In the genomic region with DNA sequence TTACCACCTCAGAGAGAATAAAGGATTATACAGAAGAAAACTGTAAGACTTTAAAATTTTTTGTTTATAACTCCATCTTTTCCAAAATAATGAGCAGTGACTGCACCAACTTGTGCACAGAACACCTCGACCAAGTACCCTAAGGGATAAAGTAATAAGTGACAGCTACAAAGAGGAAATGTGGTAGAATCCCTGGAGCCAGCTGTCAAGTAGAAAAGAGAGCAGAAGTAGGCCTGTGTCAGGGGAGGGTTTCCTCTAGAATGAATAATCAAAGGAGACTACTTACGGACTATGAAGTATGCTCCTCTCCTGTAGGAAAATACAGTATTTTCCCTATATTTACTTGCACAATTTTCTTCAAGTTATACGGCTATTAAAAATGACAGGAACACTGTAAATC, we compare ENCODE assay signal across 8 cellular contexts. TPM values are rescaled to one million over a fixed set of nuclear protein-coding genes. Genes with fewer than 3 reads are reported as not detected.
A peak's percentile ranks its signal among the peaks of the same experiment; 100 is the strongest.
DNase-seq lines count a peak whose midpoint lies in the region; ATAC-seq and TF ChIP-seq lines count a peak whose summit lies in the region.

No MANE protein-coding gene starts in this region.

- peak overlapping the region; percentile 87 for H3K27ac Mint-ChIP-seq in T-helper 17 cell

- no peaks in the 10 kb centered on the region for H3K36me3 Mint-ChIP-seq in T-helper 17 cell (ENCODE audit: low read depth)

- H3K27me3 Mint-ChIP-seq in T-helper 17 cell: no peaks in the 10 kb centered on the region

- peaks cover 5% of the 10 kb centered on the region for H3F3A ChIP-seq in SK-N-SH (replicated peaks; ENCODE audit: insufficient read depth)

- no peaks in the 10 kb centered on the region for H3K9me2 ChIP-seq in SK-N-SH

- no peak overlapping the region for H2AFZ ChIP-seq in SK-N-SH (ENCODE audit: low read depth)

- peak overlapping the region; percentile 86 for H3K4me3 Mint-ChIP-seq in T-helper 17 cell

- peak overlapping the region; percentile 89 for H3K9ac ChIP-seq in SK-N-SH
- peak overlapping the region; percentile 89 to 90 for H3K9ac ChIP-seq in stomach smooth muscle (ENCODE audit: low read length in 2 of 2)

- 33% methylated on average over 3 of the region's 3 CpGs for WGBS in SK-N-SH (ENCODE audit: low lambda C conversion rate)

- no peak for DNase-seq in SK-N-SH
- no peak for DNase-seq in T-helper 17 cell
- DNase-seq in LoVo (ENCODE audit: low spot score): no peak
- no peak for DNase-seq in NCI-H226

- TF ChIP-seq CTCF in SK-N-SH (IDR thresholded peaks at IDR 0.05): no peak

- no peak for TF ChIP-seq EP300 in SK-N-SH (IDR thresholded peaks at IDR 0.05; ENCODE audit: borderline replicate concordance in 1 of 2, low read depth in 1 of 2, low read length in 1 of 2)

- H3K4me1 ChIP-seq in SK-N-SH (ENCODE audit: control insufficient read depth in 1 of 2, insufficient read depth in 2 of 2, low read depth in 1 of 2, low read length in 1 of 2): peaks cover 4 to 11% of the 10 kb centered on the region in 2 experiments; a peak in 3 of 4 replicates
- H3K4me1 ChIP-seq in stomach smooth muscle (ENCODE audit: control insufficient read depth, insufficient read depth, low read length): peaks cover 3% of the 10 kb centered on the region

- H3K27me3 ChIP-seq in SK-N-SH (ENCODE audit: insufficient read depth) (no peaks in the 10 kb centered on the region), stomach smooth muscle (ENCODE audit: control insufficient read depth in 1 of 2, insufficient read depth in 2 of 2, low read length in 2 of 2) (no peaks in the 10 kb centered on the region)

- H3K9me3 ChIP-seq in SK-N-SH: no peaks in the 10 kb centered on the region
- no peaks in the 10 kb centered on the region for H3K9me3 ChIP-seq in T-helper 17 cell (ENCODE audit: control insufficient read depth, low read length, poor library complexity, severe bottlenecking)
- no peaks in the 10 kb centered on the region for H3K9me3 ChIP-seq in stomach smooth muscle (ENCODE audit: control insufficient read depth in 2 of 2, low read length in 2 of 2)

- peak overlapping the region; percentile 90 to 93 for H3K4me3 ChIP-seq in SK-N-SH (ENCODE audit: low read depth in 2 of 2, low read length in 1 of 2)
- H3K4me3 ChIP-seq in iPS-11a (ENCODE audit: low read depth, low read length): peak overlapping the region; percentile 72
- peak overlapping the region; percentile 89 to 93 for H3K4me3 ChIP-seq in stomach smooth muscle (ENCODE audit: low read length in 2 of 2)

- H3K4me1 Mint-ChIP-seq in T-helper 17 cell: peaks cover 20% of the 10 kb centered on the region

- POLR2A ChIA-PET in SK-N-SH (lab: Yijun Ruan, JAX): no interaction called here

- no peak for TF ChIP-seq RAD21 in SK-N-SH (IDR thresholded peaks at IDR 0.05; ENCODE audit: low read length)

- H3K27ac ChIP-seq in SK-N-SH (ENCODE audit: low read depth in 2 of 2, low read length in 1 of 2) (no peak overlapping the region; a peak in 1 of 4 replicates), stomach smooth muscle (ENCODE audit: low read length) (no peak overlapping the region)

- ATAC-seq in SK-N-SH treated with all-trans-retinoic acid at 6 μM for 48 hours: no peak
- no peak for ATAC-seq in T-helper 17 cell
- no peak for ATAC-seq in GM18867 (IDR thresholded peaks at IDR 0.05; ENCODE audit: unreplicated experiment)

- H3K79me2 ChIP-seq in SK-N-SH (ENCODE audit: insufficient read depth): peaks cover 58% of the 10 kb centered on the region

- H4K20me1 ChIP-seq in SK-N-SH (ENCODE audit: insufficient read depth): peaks cover 36% of the 10 kb centered on the region

- CTCF ChIA-PET in SK-N-SH (lab: Yijun Ruan, JAX): interaction anchor here (1.5 kb wide), 1 partner anchor 10 kb away, joined by 4 read pairs; no protein-coding TSS in a partner anchor

- H3K36me3 ChIP-seq in SK-N-SH (replicated peaks in 1 of 2; ENCODE audit: control insufficient read depth in 1 of 2, insufficient read depth in 2 of 2, low read length in 1 of 2) (peaks cover 35 to 37% of the 10 kb centered on the region in 2 experiments), stomach smooth muscle (ENCODE audit: control insufficient read depth in 2 of 2, insufficient read depth in 2 of 2, low read length in 2 of 2) (peaks cover 3 to 10% of the 10 kb centered on the region in 2 donors)

- peak overlapping the region; percentile 87 for H3K4me2 ChIP-seq in SK-N-SH

TF ChIP-seq in SK-N-SH, 30 proteins besides CTCF, POLR2A, EP300 and RAD21:
- no peak for TF ChIP-seq CHD2 (IDR thresholded peaks at IDR 0.05; ENCODE audit: low read length, partially characterized antibody)
- no peak for TF ChIP-seq JUND (IDR thresholded peaks at IDR 0.05)
- TF ChIP-seq TAF1 (IDR thresholded peaks at IDR 0.05; ENCODE audit: borderline replicate concordance, low read depth, low read length): no peak

TF ChIP-seq in SK-N-SH treated with all-trans-retinoic acid at 6 μM for 48 hours, 23 proteins besides CTCF, POLR2A, EP300 and RAD21 (continues in another document):
- TF ChIP-seq ARNTL (CRISPR knock-in tag; IDR thresholded peaks at IDR 0.05; ENCODE audit: borderline replicate concordance, low read depth): no peak
- no peak for TF ChIP-seq ZNF565 (CRISPR knock-in tag; conservative IDR thresholded peaks at IDR 0.05; ENCODE audit: low read depth)
- TF ChIP-seq GLIS3 (CRISPR knock-in tag; IDR thresholded peaks at IDR 0.05): no peak
- no peak for TF ChIP-seq CSDC2 (CRISPR knock-in tag; IDR thresholded peaks at IDR 0.05)
- TF ChIP-seq OSR1 (CRISPR knock-in tag; IDR thresholded peaks at IDR 0.05): no peak
- no peak for TF ChIP-seq ESRRG (CRISPR knock-in tag; IDR thresholded peaks at IDR 0.05)
- TF ChIP-seq, protein P1, sequence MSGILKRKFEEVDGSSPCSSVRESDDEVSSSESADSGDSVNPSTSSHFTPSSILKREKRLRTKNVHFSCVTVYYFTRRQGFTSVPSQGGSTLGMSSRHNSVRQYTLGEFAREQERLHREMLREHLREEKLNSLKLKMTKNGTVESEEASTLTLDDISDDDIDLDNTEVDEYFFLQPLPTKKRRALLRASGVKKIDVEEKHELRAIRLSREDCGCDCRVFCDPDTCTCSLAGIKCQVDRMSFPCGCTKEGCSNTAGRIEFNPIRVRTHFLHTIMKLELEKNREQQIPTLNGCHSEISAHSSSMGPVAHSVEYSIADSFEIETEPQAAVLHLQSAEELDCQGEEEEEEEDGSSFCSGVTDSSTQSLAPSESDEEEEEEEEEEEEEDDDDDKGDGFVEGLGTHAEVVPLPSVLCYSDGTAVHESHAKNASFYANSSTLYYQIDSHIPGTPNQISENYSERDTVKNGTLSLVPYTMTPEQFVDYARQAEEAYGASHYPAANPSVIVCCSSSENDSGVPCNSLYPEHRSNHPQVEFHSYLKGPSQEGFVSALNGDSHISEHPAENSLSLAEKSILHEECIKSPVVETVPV (CRISPR knock-in tag; IDR thresholded peaks at IDR 0.05): no peak
- no peak for TF ChIP-seq BACH2 (CRISPR knock-in tag; IDR thresholded peaks at IDR 0.05; ENCODE audit: borderline replicate concordance)
- TF ChIP-seq TOX (CRISPR knock-in tag; IDR thresholded peaks at IDR 0.05; ENCODE audit: borderline replicate concordance): no peak
- TF ChIP-seq ZNF8 (CRISPR knock-in tag; IDR thresholded peaks at IDR 0.05): no peak
- TF ChIP-seq, protein P2, sequence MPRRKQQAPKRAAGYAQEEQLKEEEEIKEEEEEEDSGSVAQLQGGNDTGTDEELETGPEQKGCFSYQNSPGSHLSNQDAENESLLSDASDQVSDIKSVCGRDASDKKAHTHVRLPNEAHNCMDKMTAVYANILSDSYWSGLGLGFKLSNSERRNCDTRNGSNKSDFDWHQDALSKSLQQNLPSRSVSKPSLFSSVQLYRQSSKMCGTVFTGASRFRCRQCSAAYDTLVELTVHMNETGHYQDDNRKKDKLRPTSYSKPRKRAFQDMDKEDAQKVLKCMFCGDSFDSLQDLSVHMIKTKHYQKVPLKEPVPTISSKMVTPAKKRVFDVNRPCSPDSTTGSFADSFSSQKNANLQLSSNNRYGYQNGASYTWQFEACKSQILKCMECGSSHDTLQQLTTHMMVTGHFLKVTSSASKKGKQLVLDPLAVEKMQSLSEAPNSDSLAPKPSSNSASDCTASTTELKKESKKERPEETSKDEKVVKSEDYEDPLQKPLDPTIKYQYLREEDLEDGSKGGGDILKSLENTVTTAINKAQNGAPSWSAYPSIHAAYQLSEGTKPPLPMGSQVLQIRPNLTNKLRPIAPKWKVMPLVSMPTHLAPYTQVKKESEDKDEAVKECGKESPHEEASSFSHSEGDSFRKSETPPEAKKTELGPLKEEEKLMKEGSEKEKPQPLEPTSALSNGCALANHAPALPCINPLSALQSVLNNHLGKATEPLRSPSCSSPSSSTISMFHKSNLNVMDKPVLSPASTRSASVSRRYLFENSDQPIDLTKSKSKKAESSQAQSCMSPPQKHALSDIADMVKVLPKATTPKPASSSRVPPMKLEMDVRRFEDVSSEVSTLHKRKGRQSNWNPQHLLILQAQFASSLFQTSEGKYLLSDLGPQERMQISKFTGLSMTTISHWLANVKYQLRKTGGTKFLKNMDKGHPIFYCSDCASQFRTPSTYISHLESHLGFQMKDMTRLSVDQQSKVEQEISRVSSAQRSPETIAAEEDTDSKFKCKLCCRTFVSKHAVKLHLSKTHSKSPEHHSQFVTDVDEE (CRISPR knock-in tag; IDR thresholded peaks at IDR 0.05): no peak
- TF ChIP-seq, protein P3, sequence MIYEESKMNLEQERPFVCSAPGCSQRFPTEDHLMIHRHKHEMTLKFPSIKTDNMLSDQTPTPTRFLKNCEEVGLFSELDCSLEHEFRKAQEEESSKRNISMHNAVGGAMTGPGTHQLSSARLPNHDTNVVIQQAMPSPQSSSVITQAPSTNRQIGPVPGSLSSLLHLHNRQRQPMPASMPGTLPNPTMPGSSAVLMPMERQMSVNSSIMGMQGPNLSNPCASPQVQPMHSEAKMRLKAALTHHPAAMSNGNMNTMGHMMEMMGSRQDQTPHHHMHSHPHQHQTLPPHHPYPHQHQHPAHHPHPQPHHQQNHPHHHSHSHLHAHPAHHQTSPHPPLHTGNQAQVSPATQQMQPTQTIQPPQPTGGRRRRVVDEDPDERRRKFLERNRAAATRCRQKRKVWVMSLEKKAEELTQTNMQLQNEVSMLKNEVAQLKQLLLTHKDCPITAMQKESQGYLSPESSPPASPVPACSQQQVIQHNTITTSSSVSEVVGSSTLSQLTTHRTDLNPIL (CRISPR knock-in tag; IDR thresholded peaks at IDR 0.05; ENCODE audit: low read depth): no peak

RNA-seq across cellular contexts. Expression of a gene that starts 1.2 kb away (rescaled TPM):
- 18.2 and 21.6 TPM in 2 replicates for polyA plus RNA-seq in SK-N-SH (2012; rRNA removed)
- 27.6 and 45.1 TPM in 2 replicates for polyA plus RNA-seq in SK-N-SH (2012; cell fraction: cytosol; rRNA removed)
- polyA plus RNA-seq in SK-N-SH (2012; cell fraction: nucleus; rRNA removed): 10.7 and 17.6 TPM in 2 replicates
- total RNA-seq in T-helper 17 cell: 10 to 100 TPM; 34.3 to 36.5 TPM

RNA-seq across cellular contexts. Expression of a gene that starts 23.7 kb away (rescaled TPM):
- polyA plus RNA-seq in SK-N-SH (2012; rRNA removed): 1.0 and 2.7 TPM in 2 replicates
- polyA plus RNA-seq in SK-N-SH (2012; cell fraction: cytosol; rRNA removed): 2.1 and 2.4 TPM in 2 replicates
- polyA plus RNA-seq in SK-N-SH (2012; cell fraction: nucleus; rRNA removed): 3.1 and 3.3 TPM in 2 replicates
- under 1 TPM in 1 of 2 donors, not detected in 1; 0.08 TPM for total RNA-seq in T-helper 17 cell
